Comparison of ENCODE assay signal across 28 cellular contexts in genomic region chr17:38613525-38613980, GRCh38.
"Had no signal": no experiment of that assay in that cellular context is flagged by ENCODE, and none has a peak within 500 bp of the region (broad histone marks: within the 10 kb centered on the region; RNA-seq: fewer than 3 reads in every experiment).

No MANE protein-coding gene starts in this region.

- H3K27ac ChIP-seq: brain microvascular endothelial cell, coronary artery, dorsolateral prefrontal cortex had no signal

- H3K27ac Mint-ChIP-seq: activated CD4-positive, alpha-beta memory T cell treated with anti-CD3 and anti-CD28 coated beads, Interleukin-2, amount 10 ng/mL, durations not matched to agents 7 days and 5 days; activated CD4-positive, alpha-beta T cell treated with anti-CD3 and anti-CD28 coated beads, Interleukin-2, amount 10 ng/mL, durations not matched to agents 7 days and 5 days; activated naive CD8-positive, alpha-beta T cell; activated T-helper 17 cell treated with anti-CD3 and anti-CD28 coated beads, Interleukin-2, amount 50 U/mL, for 72 hours; dendritic cell treated with granulocyte-macrophage colony-stimulating factor and Interleukin-4, amounts not matched to agents 40 ng/mL and 50 ng/mL, for 4 days; endodermal cell; T-helper 1 cell treated with Interleukin-12 subunit alpha and Interleukin-12 subunit beta and Interleukin-4 antibody, amounts not matched to agents 30 μg/mL and 1 μg/mL, for 36 hours had no signal

- H3K4me3 Mint-ChIP-seq: activated CD4-positive, alpha-beta memory T cell treated with anti-CD3 and anti-CD28 coated beads, Interleukin-2, amount 10 ng/mL, durations not matched to agents 7 days and 5 days; activated CD4-positive, alpha-beta T cell treated with anti-CD3 and anti-CD28 coated beads, Interleukin-2, amount 10 ng/mL, durations not matched to agents 7 days and 5 days; activated naive CD8-positive, alpha-beta T cell; activated T-cell treated with anti-CD3 and anti-CD28 coated beads, Interleukin-2, amount 50 U/mL, for 4 hours; activated T-helper 17 cell treated with anti-CD3 and anti-CD28 coated beads, Interleukin-2, amount 50 U/mL, for 72 hours; central memory CD8-positive, alpha-beta T cell; dendritic cell treated with granulocyte-macrophage colony-stimulating factor and Interleukin-4, amounts not matched to agents 40 ng/mL and 50 ng/mL, for 4 days; endodermal cell; T-helper 1 cell treated with Interleukin-12 subunit alpha and Interleukin-12 subunit beta and Interleukin-4 antibody, amounts not matched to agents 30 μg/mL and 1 μg/mL, for 36 hours; WTC11 had no signal

- H3K36me3 ChIP-seq: brain microvascular endothelial cell had no signal

- H3K9me3 Mint-ChIP-seq: activated CD4-positive, alpha-beta memory T cell treated with anti-CD3 and anti-CD28 coated beads, Interleukin-2, amount 10 ng/mL, durations not matched to agents 7 days and 5 days; activated CD4-positive, alpha-beta T cell treated with anti-CD3 and anti-CD28 coated beads, Interleukin-2, amount 10 ng/mL, durations not matched to agents 7 days and 5 days; activated T-cell treated with anti-CD3 and anti-CD28 coated beads, Interleukin-2, amount 50 U/mL, for 4 hours; activated T-helper 17 cell treated with anti-CD3 and anti-CD28 coated beads, Interleukin-2, amount 50 U/mL, for 72 hours; central memory CD8-positive, alpha-beta T cell; dendritic cell treated with granulocyte-macrophage colony-stimulating factor and Interleukin-4, amounts not matched to agents 40 ng/mL and 50 ng/mL, for 4 days; T-helper 1 cell treated with Interleukin-12 subunit alpha and Interleukin-12 subunit beta and Interleukin-4 antibody, amounts not matched to agents 30 μg/mL and 1 μg/mL, for 36 hours had no signal

- H3K4me3 ChIP-seq: coronary artery, dorsolateral prefrontal cortex had no signal

- DNase-seq: activated CD4-positive, alpha-beta memory T cell treated with anti-CD3 and anti-CD28 coated beads, Interleukin-2, amount 10 ng/mL, durations not matched to agents 7 days and 5 days; activated CD4-positive, alpha-beta T cell treated with anti-CD3 and anti-CD28 coated beads for 1 hour; activated CD4-positive, alpha-beta T cell treated with anti-CD3 and anti-CD28 coated beads for 4 hours; activated CD4-positive, alpha-beta T cell treated with anti-CD3 and anti-CD28 coated beads, Interleukin-2, amount 10 ng/mL, durations not matched to agents 7 days and 5 days; activated CD4-positive, alpha-beta T cell treated with anti-CD3 and anti-CD28 coated beads, Interleukin-2, amount 50 U/mL, for 4 hours; activated CD8-positive, alpha-beta memory T cell treated with anti-CD3 and anti-CD28 coated beads, Interleukin-2, amount 50 U/mL, for 48 hours; activated effector memory CD4-positive, alpha-beta T cell treated with Interleukin-2 at 50 U/mL for 16 hours; activated gamma-delta T cell treated with Interleukin-2 at 50 U/mL for 16 hours; activated naive CD4-positive, alpha-beta T cell treated with anti-CD3 and anti-CD28 coated beads, Interleukin-2, amount 50 U/mL, for 16 hours; activated naive CD4-positive, alpha-beta T cell treated with Interleukin-2 at 50 U/mL for 16 hours; activated T-cell treated with anti-CD3 and anti-CD28 coated beads, Interleukin-2, amount 50 U/mL, for 4 hours; amniotic stem cell; anterior cingulate cortex; brain microvascular endothelial cell; effector memory CD4-positive, alpha-beta T cell; endodermal cell; foreskin fibroblast; head of caudate nucleus; T-helper 9 cell had no signal

- ATAC-seq: activated T-cell treated with anti-CD3 and anti-CD28 coated beads, Interleukin-2, amount 50 U/mL, for 4 hours; activated T-helper 17 cell treated with anti-CD3 and anti-CD28 coated beads, Interleukin-2, amount 50 U/mL, for 72 hours; esophagus mucosa; WTC11 had no signal

- H3K4me1 Mint-ChIP-seq: activated CD4-positive, alpha-beta memory T cell treated with anti-CD3 and anti-CD28 coated beads, Interleukin-2, amount 10 ng/mL, durations not matched to agents 7 days and 5 days; activated CD4-positive, alpha-beta T cell treated with anti-CD3 and anti-CD28 coated beads, Interleukin-2, amount 10 ng/mL, durations not matched to agents 7 days and 5 days; activated T-helper 17 cell treated with anti-CD3 and anti-CD28 coated beads, Interleukin-2, amount 50 U/mL, for 72 hours; central memory CD8-positive, alpha-beta T cell had no signal
